22 cellular contexts compared by ENCODE assay signal in genomic region chr5:124764992-124765611, GRCh38. TPM values are rescaled to one million over a fixed set of nuclear protein-coding genes. Genes with fewer than 3 reads are reported as not detected.
DNase-seq lines count a peak whose midpoint lies in the region; ATAC-seq, FAIRE-seq and TF ChIP-seq lines count a peak whose summit lies in the region.
"Had no signal": no experiment of that assay in that cellular context is flagged by ENCODE, and none has a peak within 500 bp of the region (broad histone marks: within the 10 kb centered on the region; RNA-seq: fewer than 3 reads in every experiment).

No MANE protein-coding gene starts in this region.

- intact Hi-C loops in OCI-LY7 (cut with micrococcal nuclease; ENCODE audit: unreplicated experiment), result no loop called here
- intact Hi-C loops in naive thymus-derived CD4-positive, alpha-beta T cell (cut with micrococcal nuclease), result no loop called here

- no peaks in the 10 kb centered on the region for H3K4me1 Mint-ChIP-seq in endothelial cell (ENCODE audit: unreplicated experiment)
- peaks cover 0 to 1% (median 0%) of the 10 kb centered on the region in 7 donors for H3K4me1 Mint-ChIP-seq in naive thymus-derived CD4-positive, alpha-beta T cell
- H3K4me1 Mint-ChIP-seq: CD4-positive, CD25-positive, alpha-beta regulatory T cell had no signal

- H3K4me3 ChIP-seq in DOHH2 (ENCODE audit: low read length), result no peak overlapping the region
- H3K4me3 ChIP-seq in OCI-LY7 (ENCODE audit: low read depth, low read length, poor library complexity, severe bottlenecking), result no peak overlapping the region
- no peak overlapping the region for H3K4me3 ChIP-seq in SJCRH30
- H3K4me3 ChIP-seq in naive thymus-derived CD4-positive, alpha-beta T cell (ENCODE audit: low read length), result no peak overlapping the region

- H3K79me2 ChIP-seq in DOHH2 (ENCODE audit: control insufficient read depth, low read length), result no peaks in the 10 kb centered on the region
- no peaks in the 10 kb centered on the region for H3K79me2 ChIP-seq in OCI-LY7 (ENCODE audit: insufficient read depth, low read depth, low read length)

- H3K27me3 Mint-ChIP-seq in endothelial cell (ENCODE audit: unreplicated experiment), result no peaks in the 10 kb centered on the region
- H3K27me3 Mint-ChIP-seq in naive thymus-derived CD4-positive, alpha-beta T cell, result peaks cover 0 to 6% (median 0%) of the 10 kb centered on the region in 5 donors
- H3K27me3 Mint-ChIP-seq: CD4-positive, CD25-positive, alpha-beta regulatory T cell; type B pancreatic cell had no signal

- H3K4me2 ChIP-seq in DOHH2 (ENCODE audit: low read length) (peak overlapping the region; percentile 16; the same call in 1 of the 2 replicates), OCI-LY7 (ENCODE audit: low read length) (no peak overlapping the region)

- H3K9me2 ChIP-seq in DOHH2 (replicated peaks; ENCODE audit: control insufficient read depth, low read length), result no peaks in the 10 kb centered on the region
- H3K9me2 ChIP-seq in OCI-LY7 (ENCODE audit: insufficient read depth, low read length), result no peaks in the 10 kb centered on the region

- H3K4me3 Mint-ChIP-seq in endothelial cell (ENCODE audit: unreplicated experiment), result no peak overlapping the region
- H3K4me3 Mint-ChIP-seq in naive thymus-derived CD4-positive, alpha-beta T cell, result no peak overlapping the region
- H3K4me3 Mint-ChIP-seq: activated CD8-positive, alpha-beta T cell treated with anti-CD3 and anti-CD28 coated beads, Interleukin-2, amount 10 ng/mL, durations not matched to agents 7 days and 5 days; brain; CD4-positive, CD25-positive, alpha-beta regulatory T cell; natural killer cell treated with Interleukin-12 subunit alpha and Interleukin-12 subunit beta and Interleukin-15 and Interleukin-18, amount 100 ng/mL, for 72 hours; type B pancreatic cell had no signal

- FAIRE-seq in islet of Langerhans (lab: Jason Lieb, UNC), result peak; percentile 99

- CTCF ChIA-PET in OCI-LY7 (lab: Charles Lee; ENCODE audit: unreplicated experiment), result no interaction called here
- CTCF ChIA-PET in naive thymus-derived CD4-positive, alpha-beta T cell (lab: Charles Lee), result no interaction called here

- no peak overlapping the region for H3K27ac ChIP-seq in DOHH2 (ENCODE audit: low read depth, low read length)
- no peak overlapping the region for H3K27ac ChIP-seq in OCI-LY7 (ENCODE audit: low read depth, low read length, poor library complexity, severe bottlenecking)
- no peak overlapping the region for H3K27ac ChIP-seq in SJCRH30
- no peak overlapping the region for H3K27ac ChIP-seq in naive thymus-derived CD4-positive, alpha-beta T cell (ENCODE audit: low read depth, low read length)
- H3K27ac ChIP-seq: epithelial cell of prostate, foreskin keratinocyte had no signal

- H3K9me3 Mint-ChIP-seq in endothelial cell (ENCODE audit: unreplicated experiment), result no peaks in the 10 kb centered on the region
- H3K9me3 Mint-ChIP-seq in naive thymus-derived CD4-positive, alpha-beta T cell, result peaks cover 0 to 11% (median 3%) of the 10 kb centered on the region in 11 donors
- H3K9me3 Mint-ChIP-seq: natural killer cell treated with Interleukin-12 subunit alpha and Interleukin-12 subunit beta and Interleukin-15 and Interleukin-18, amount 100 ng/mL, for 72 hours had no signal

- H4K20me1 ChIP-seq in DOHH2 (ENCODE audit: control insufficient read depth, insufficient read depth, low read depth, low read length), result no peaks in the 10 kb centered on the region
- no peaks in the 10 kb centered on the region for H4K20me1 ChIP-seq in OCI-LY7 (ENCODE audit: insufficient read depth, low read length)

- no peak for TF ChIP-seq CTCF in DOHH2 (IDR thresholded peaks at IDR 0.05; ENCODE audit: low read depth, low read length, poor library complexity, severe bottlenecking)
- no peak for TF ChIP-seq CTCF in OCI-LY7 (conservative IDR thresholded peaks at IDR 0.05; ENCODE audit: low read length)
- no peak for TF ChIP-seq CTCF in endothelial cell (IDR thresholded peaks at IDR 0.05; ENCODE audit: unreplicated experiment)

- peak overlapping the region; percentile 60 for H2AFZ ChIP-seq in OCI-LY7 (ENCODE audit: low read length)

- DNase-seq in NCI-H2029 treated with DMSO at 0.1 percent for 48 hours (lab: John Stamatoyannopoulos, UW), result peak; percentile 47
- DNase-seq in OCI-LY7 (ENCODE audit: low spot score), result no peak
- no peak for DNase-seq in endothelial cell (ENCODE audit: low spot score)
- DNase-seq in SJCRH30, result no peak
- no peak for DNase-seq in amygdala (lab: John Stamatoyannopoulos, UW)
- no peak for DNase-seq in naive thymus-derived CD4-positive, alpha-beta T cell
- DNase-seq: activated CD4-positive, CD25-positive, alpha-beta regulatory T cell; activated CD8-positive, alpha-beta T cell treated with anti-CD3 and anti-CD28 coated beads, Interleukin-2, amount 10 ng/mL, durations not matched to agents 7 days and 5 days; activated T-cell treated with anti-CD3 and anti-CD28 coated beads, Interleukin-2, amount 50 U/mL, for 1 hour; CD4-positive, CD25-positive, alpha-beta regulatory T cell; foreskin keratinocyte; GF-D8; NCI-H187; NCI-H446 treated with DMSO at 0.1 percent for 48 hours; small intestine; stimulated activated CD4-positive, alpha-beta T cell treated with anti-CD3 and anti-CD28 coated beads, Interleukin-1b, Interleukin-23, amount 100 ng/mL, for 48 hours had no signal

- no peak overlapping the region for H3K27ac Mint-ChIP-seq in endothelial cell (ENCODE audit: unreplicated experiment)
- H3K27ac Mint-ChIP-seq in naive thymus-derived CD4-positive, alpha-beta T cell, result no peak overlapping the region
- H3K27ac Mint-ChIP-seq: activated CD8-positive, alpha-beta T cell treated with anti-CD3 and anti-CD28 coated beads, Interleukin-2, amount 10 ng/mL, durations not matched to agents 7 days and 5 days; brain; CD4-positive, CD25-positive, alpha-beta regulatory T cell; natural killer cell treated with Interleukin-12 subunit alpha and Interleukin-12 subunit beta and Interleukin-15 and Interleukin-18, amount 100 ng/mL, for 72 hours; type B pancreatic cell had no signal

- no TSS peak for BruUV-seq in OCI-LY7 (replicated peaks; lab: Mats Ljungman, UMichigan)

- H3K36me3 Mint-ChIP-seq in endothelial cell (ENCODE audit: low read depth, unreplicated experiment), result no peaks in the 10 kb centered on the region
- H3K36me3 Mint-ChIP-seq in naive thymus-derived CD4-positive, alpha-beta T cell, result no peaks in the 10 kb centered on the region
- H3K36me3 Mint-ChIP-seq: brain; CD4-positive, CD25-positive, alpha-beta regulatory T cell; natural killer cell treated with Interleukin-12 subunit alpha and Interleukin-12 subunit beta and Interleukin-15 and Interleukin-18, amount 100 ng/mL, for 72 hours; type B pancreatic cell had no signal

- H3K4me1 ChIP-seq in DOHH2 (ENCODE audit: control insufficient read depth, low read length) (peaks cover 16% of the 10 kb centered on the region), OCI-LY7 (ENCODE audit: insufficient read depth, low read length, poor library complexity, severe bottlenecking) (peaks cover 5% of the 10 kb centered on the region), SJCRH30 (peaks cover 5% of the 10 kb centered on the region)
- no peaks in the 10 kb centered on the region for H3K4me1 ChIP-seq in naive thymus-derived CD4-positive, alpha-beta T cell (ENCODE audit: control insufficient read depth in 2 of 2, insufficient read depth in 2 of 2, low read length in 2 of 2)
- H3K4me1 ChIP-seq: foreskin keratinocyte had no signal

- no peaks in the 10 kb centered on the region for H3K27me3 ChIP-seq in DOHH2 (ENCODE audit: control insufficient read depth, low read length)
- no peaks in the 10 kb centered on the region for H3K27me3 ChIP-seq in SJCRH30
- H3K27me3 ChIP-seq in naive thymus-derived CD4-positive, alpha-beta T cell (ENCODE audit: control insufficient read depth in 2 of 2, insufficient read depth in 2 of 2, low read length in 2 of 2), result no peaks in the 10 kb centered on the region
- H3K27me3 ChIP-seq: foreskin keratinocyte had no signal

- POLR2A ChIA-PET in OCI-LY7 (lab: Charles Lee), result interaction anchor here (0.7 to 2.2 kb wide), 5 partner anchors 9 to 217 kb away, joined by 4 to 12 read pairs (median 9); no protein-coding TSS in a partner anchor
- POLR2A ChIA-PET in naive thymus-derived CD4-positive, alpha-beta T cell (lab: Charles Lee), result interaction anchor here (0.7 kb wide), 1 partner anchor 9 kb away, joined by 3 read pairs; no protein-coding TSS in a partner anchor

- H3K36me3 ChIP-seq in DOHH2 (ENCODE audit: control insufficient read depth, low read length), result no peaks in the 10 kb centered on the region
- no peaks in the 10 kb centered on the region for H3K36me3 ChIP-seq in OCI-LY7 (ENCODE audit: insufficient read depth, low read length)
- no peaks in the 10 kb centered on the region for H3K36me3 ChIP-seq in SJCRH30
- no peaks in the 10 kb centered on the region for H3K36me3 ChIP-seq in naive thymus-derived CD4-positive, alpha-beta T cell (ENCODE audit: control insufficient read depth in 2 of 3, insufficient read depth in 3 of 3, low read length in 3 of 3)

- no peaks in the 10 kb centered on the region for H3K9me3 ChIP-seq in DOHH2 (ENCODE audit: control insufficient read depth, insufficient read depth, low read length)
- H3K9me3 ChIP-seq in OCI-LY7 (ENCODE audit: low read length), result no peaks in the 10 kb centered on the region
- no peaks in the 10 kb centered on the region for H3K9me3 ChIP-seq in SJCRH30 (replicated peaks)
- no peaks in the 10 kb centered on the region for H3K9me3 ChIP-seq in naive thymus-derived CD4-positive, alpha-beta T cell (ENCODE audit: control insufficient read depth in 2 of 3, low read length in 3 of 3)

- ATAC-seq in naive thymus-derived CD4-positive, alpha-beta T cell, result no peak
- ATAC-seq: activated CD8-positive, alpha-beta T cell treated with anti-CD3 and anti-CD28 coated beads, Interleukin-2, amount 10 ng/mL, durations not matched to agents 7 days and 5 days; foreskin keratinocyte; natural killer cell treated with Interleukin-12 subunit alpha and Interleukin-12 subunit beta and Interleukin-15 and Interleukin-18, amount 100 ng/mL, for 72 hours had no signal

- H3F3A ChIP-seq in DOHH2 (ENCODE audit: control insufficient read depth, insufficient read depth), result no peaks in the 10 kb centered on the region

RNA-seq across cellular contexts. Expression of gene ZNF608, which starts 18.7 kb away (rescaled TPM):
- total RNA-seq in OCI-LY7 (2014; rRNA removed; shearing (Covaris generic)), result 22.6 and 25.7 TPM in 2 replicates
- total RNA-seq in OCI-LY7 (2022) (58.8 and 61.4 TPM in 2 replicates), endothelial cell (ENCODE audit: unreplicated experiment) (88.0 TPM)
- total RNA-seq in SJCRH30 (2014; rRNA removed; shearing (Covaris generic)), result 10.9 and 12.6 TPM in 2 replicates
- 1 to 10 TPM in 1 of 5 experiments, under 1 TPM in 1, not detected in 3; 0.90 to 1.5 TPM for total RNA-seq in naive thymus-derived CD4-positive, alpha-beta T cell
- not detected for polyA plus RNA-seq in naive thymus-derived CD4-positive, alpha-beta T cell
- total RNA-seq: activated CD8-positive, alpha-beta T cell treated with anti-CD3 and anti-CD28 coated beads, Interleukin-2, amount 10 ng/mL, durations not matched to agents 7 days and 5 days had no signal
- polyA plus RNA-seq: CD4-positive, CD25-positive, alpha-beta regulatory T cell had no signal
